31 cellular contexts compared by ENCODE assay signal in genomic region chr6:105911106-105911629, GRCh38.
DNase-seq lines count a peak whose midpoint lies in the region; ATAC-seq, FAIRE-seq and TF ChIP-seq lines count a peak whose summit lies in the region.
"Had no signal": no experiment of that assay in that cellular context is flagged by ENCODE, and none has a peak within 500 bp of the region (broad histone marks: within the 10 kb centered on the region; RNA-seq: fewer than 3 reads in every experiment).

No MANE protein-coding gene starts in this region.

- no peaks in the 10 kb centered on the region for H3K79me2 ChIP-seq in GM23338 (replicated peaks; ENCODE audit: insufficient read depth)

- no peak overlapping the region for H3K4me3 Mint-ChIP-seq in GM23338
- H3K4me3 Mint-ChIP-seq: activated CD4-positive, alpha-beta T cell treated with anti-CD3 and anti-CD28 coated beads for 36 hours; activated CD8-positive, alpha-beta T cell treated with anti-CD3 and anti-CD28 coated beads, Interleukin-2, amount 10 ng/mL, durations not matched to agents 7 days and 5 days; activated naive CD4-positive, alpha-beta T cell treated with anti-CD3 and anti-CD28 coated beads, Interleukin-2, amount 50 U/mL, for 24 hours; HFFc6; memory B cell; nephron; stimulated activated effector memory CD8-positive, alpha-beta T cell treated with anti-CD3 and anti-CD28 coated beads, Interleukin-12 subunit alpha, Interleukin-12 subunit beta, amount 100 ng/mL, for 72 hours; T-helper 2 cell treated with Interferon-gamma antibody and Interleukin-4, amounts not matched to agents 5 μg/mL and 100 μg/mL, for 36 hours had no signal

- no peak for FAIRE-seq in pancreas (lab: Jason Lieb, UNC)
- FAIRE-seq: colon, H1, HTR-8/SVneo, K562 had no signal

- peak overlapping the region; percentile 28; the same call in 1 of the 2 replicates for H2AFZ ChIP-seq in GM23338

- no peak overlapping the region for H3K27ac Mint-ChIP-seq in GM23338
- H3K27ac Mint-ChIP-seq in activated naive CD4-positive, alpha-beta T cell treated with anti-CD3 and anti-CD28 coated beads, Interleukin-2, amount 50 U/mL, for 72 hours = no peak overlapping the region
- H3K27ac Mint-ChIP-seq: activated CD4-positive, alpha-beta T cell treated with anti-CD3 and anti-CD28 coated beads for 36 hours; activated CD8-positive, alpha-beta T cell treated with anti-CD3 and anti-CD28 coated beads, Interleukin-2, amount 10 ng/mL, durations not matched to agents 7 days and 5 days; activated naive CD4-positive, alpha-beta T cell treated with anti-CD3 and anti-CD28 coated beads, Interleukin-2, amount 50 U/mL, for 24 hours; activated T-helper 2 cell treated with anti-CD3 and anti-CD28 coated beads, Interferon-gamma antibody, Interleukin-2, Interleukin-4, amounts not matched to agents 10 μg/mL and 5 μg/mL and 100 μg/mL, durations not matched to agents 14 hours and 24 hours and 36 hours; HFFc6; memory B cell; nephron; stimulated activated effector memory CD8-positive, alpha-beta T cell treated with anti-CD3 and anti-CD28 coated beads, Interleukin-12 subunit alpha, Interleukin-12 subunit beta, amount 100 ng/mL, for 72 hours; T-helper 2 cell treated with Interferon-gamma antibody and Interleukin-4, amounts not matched to agents 5 μg/mL and 100 μg/mL, for 36 hours had no signal

- no peak for ATAC-seq in GM23338
- peak in 3 of 4 donors; percentile 40 to 81 (median 44) for ATAC-seq in pancreas
- no peak for ATAC-seq in activated naive CD4-positive, alpha-beta T cell treated with anti-CD3 and anti-CD28 coated beads, Interleukin-2, amount 50 U/mL, for 72 hours
- ATAC-seq: activated CD4-positive, alpha-beta T cell treated with anti-CD3 and anti-CD28 coated beads for 36 hours; activated CD8-positive, alpha-beta T cell treated with anti-CD3 and anti-CD28 coated beads, Interleukin-2, amount 10 ng/mL, durations not matched to agents 7 days and 5 days; gastroesophageal sphincter; K562; stimulated activated effector memory CD8-positive, alpha-beta T cell treated with anti-CD3 and anti-CD28 coated beads, Interleukin-12 subunit alpha, Interleukin-12 subunit beta, amount 100 ng/mL, for 72 hours had no signal

- no peaks in the 10 kb centered on the region for H4K20me1 ChIP-seq in GM23338 (replicated peaks; ENCODE audit: insufficient read depth)
- H4K20me1 ChIP-seq: BLaER1 treated with 17β-estradiol and CSF1 and Interleukin-3, amounts not matched to agents 10 nM and 100 nM had no signal

- no peaks in the 10 kb centered on the region for H3K36me3 Mint-ChIP-seq in GM23338 (ENCODE audit: low read depth)
- peaks cover 0 to 4% of the 10 kb centered on the region in 2 donors for H3K36me3 Mint-ChIP-seq in activated naive CD4-positive, alpha-beta T cell treated with anti-CD3 and anti-CD28 coated beads, Interleukin-2, amount 50 U/mL, for 72 hours
- H3K36me3 Mint-ChIP-seq: activated naive CD4-positive, alpha-beta T cell treated with anti-CD3 and anti-CD28 coated beads, Interleukin-2, amount 50 U/mL, for 24 hours; memory B cell; stimulated activated effector memory CD8-positive, alpha-beta T cell treated with anti-CD3 and anti-CD28 coated beads, Interleukin-12 subunit alpha, Interleukin-12 subunit beta, amount 100 ng/mL, for 72 hours had no signal

- H3K4me1 ChIP-seq in GM23338 (ENCODE audit: insufficient read depth) (no peaks in the 10 kb centered on the region), pancreas (peaks cover 0 to 4% (median 3%) of the 10 kb centered on the region in 3 donors)
- H3K4me1 ChIP-seq: breast epithelium, upper lobe of left lung had no signal

- H3K27me3 ChIP-seq in GM23338 (ENCODE audit: insufficient read depth) (no peaks in the 10 kb centered on the region), pancreas (peaks cover 0 to 4% (median 0%) of the 10 kb centered on the region in 4 donors)
- H3K27me3 ChIP-seq: BLaER1 treated with 17β-estradiol and CSF1 and Interleukin-3, amounts not matched to agents 10 nM and 100 nM; breast epithelium; gastroesophageal sphincter; upper lobe of left lung had no signal

- intact Hi-C loops in pancreas (cut with DNase I) = no loop called here

- WGBS in pancreas, 2 donors = 42 to 44% methylated on average over 4 of the region's 4 CpGs

- no peaks in the 10 kb centered on the region for H3K9me3 ChIP-seq in pancreas
- H3K9me3 ChIP-seq: breast epithelium, gastroesophageal sphincter, upper lobe of left lung had no signal

- no peaks in the 10 kb centered on the region for H3K9me3 Mint-ChIP-seq in GM23338
- H3K9me3 Mint-ChIP-seq in activated naive CD4-positive, alpha-beta T cell treated with anti-CD3 and anti-CD28 coated beads, Interleukin-2, amount 50 U/mL, for 72 hours = peaks cover 4 to 7% of the 10 kb centered on the region in 2 donors
- H3K9me3 Mint-ChIP-seq: activated naive CD4-positive, alpha-beta T cell treated with anti-CD3 and anti-CD28 coated beads, Interleukin-2, amount 50 U/mL, for 24 hours; HFFc6; memory B cell; stimulated activated effector memory CD8-positive, alpha-beta T cell treated with anti-CD3 and anti-CD28 coated beads, Interleukin-12 subunit alpha, Interleukin-12 subunit beta, amount 100 ng/mL, for 72 hours had no signal

- H3K4me1 Mint-ChIP-seq in GM23338 = no peaks in the 10 kb centered on the region; the same call in 2 of the 3 replicates
- H3K4me1 Mint-ChIP-seq: activated CD4-positive, alpha-beta T cell treated with anti-CD3 and anti-CD28 coated beads for 36 hours; activated naive CD4-positive, alpha-beta T cell treated with anti-CD3 and anti-CD28 coated beads, Interleukin-2, amount 50 U/mL, for 24 hours; nephron had no signal

- H3K27ac ChIP-seq in GM23338 (ENCODE audit: low read depth) (no peak overlapping the region), pancreas (no peak overlapping the region)
- H3K27ac ChIP-seq: breast epithelium, gastroesophageal sphincter, upper lobe of left lung had no signal

- H3K36me3 ChIP-seq in GM23338 (ENCODE audit: insufficient read depth) = no peaks in the 10 kb centered on the region
- no peaks in the 10 kb centered on the region for H3K36me3 ChIP-seq in pancreas
- H3K36me3 ChIP-seq: BLaER1 treated with 17β-estradiol and CSF1 and Interleukin-3, amounts not matched to agents 10 nM and 100 nM; breast epithelium; gastroesophageal sphincter; upper lobe of left lung had no signal

- H3K4me2 ChIP-seq in GM23338 = no peak overlapping the region

- no peak for TF ChIP-seq CTCF in GM23338 (conservative IDR thresholded peaks at IDR 0.05; ENCODE audit: low read depth in 2 of 2)
- no peak for TF ChIP-seq CTCF in pancreas (IDR thresholded peaks at IDR 0.05)

- DNase-seq in GM23338 (ENCODE audit: low spot score) (no peak), MV-4-11 (lab: John Stamatoyannopoulos, UW) (peak; percentile 35), astrocyte of the hippocampus (ENCODE audit: low read depth, low spot score) (peak; percentile 45), pancreas (no peak), NCI-H2196 (lab: John Stamatoyannopoulos, UW; ENCODE audit: unreplicated experiment) (no peak)
- no peak for DNase-seq in activated CD4-positive, alpha-beta T cell treated with anti-CD3 and anti-CD28 coated beads for 48 hours
- no peak for DNase-seq in activated naive CD4-positive, alpha-beta T cell treated with anti-CD3 and anti-CD28 coated beads, Interleukin-2, amount 50 U/mL, for 72 hours (ENCODE audit: low spot score in 2 of 2)
- DNase-seq: activated CD4-positive, alpha-beta T cell treated with anti-CD3 and anti-CD28 coated beads for 36 hours; activated CD8-positive, alpha-beta T cell treated with anti-CD3 and anti-CD28 coated beads, Interleukin-2, amount 10 ng/mL, durations not matched to agents 7 days and 5 days; amygdala; effector CD4-positive, alpha-beta T cell; HFFc6; hippocampal formation; NCI-H1436; NCI-H82; SIG-M5; stimulated activated CD4-positive, alpha-beta T cell treated with anti-CD3 and anti-CD28 coated beads, Interleukin-15, amount 100 ng/mL, for 24 hours; upper lobe of left lung had no signal

- no peaks in the 10 kb centered on the region for H3F3A ChIP-seq in GM23338 (replicated peaks; ENCODE audit: low read depth)

- no peaks in the 10 kb centered on the region; the same call in 1 of the 2 replicates for H3K9me2 ChIP-seq in GM23338 (ENCODE audit: insufficient read depth)

- H3K4me3 ChIP-seq in GM23338 = no peak overlapping the region
- no peak overlapping the region for H3K4me3 ChIP-seq in pancreas
- H3K4me3 ChIP-seq: BLaER1 treated with 17β-estradiol and CSF1 and Interleukin-3, amounts not matched to agents 10 nM and 100 nM; breast epithelium; gastroesophageal sphincter; K562; upper lobe of left lung had no signal

- H3K27me3 Mint-ChIP-seq in GM23338 (ENCODE audit: insufficient read depth, low read depth, poor library complexity) = no peaks in the 10 kb centered on the region
- H3K27me3 Mint-ChIP-seq: activated CD4-positive, alpha-beta T cell treated with anti-CD3 and anti-CD28 coated beads for 36 hours; activated naive CD4-positive, alpha-beta T cell treated with anti-CD3 and anti-CD28 coated beads, Interleukin-2, amount 50 U/mL, for 24 hours had no signal

TF ChIP-seq in GM23338, 12 proteins besides CTCF, POLR2A, EP300 and RAD21 (continues in another document):
- TF ChIP-seq ZNF114 (CRISPR knock-in tag; IDR thresholded peaks at IDR 0.05) (no peak), ETS1 (IDR thresholded peaks at IDR 0.05) (no peak), NANOG (IDR thresholded peaks at IDR 0.05; ENCODE audit: borderline replicate concordance) (no peak)

Comparison
In these comparisons a context has a peak if more than half of its experiments do, and no peak if none do; other contexts are left out.
1. ATAC-seq: peak in pancreas (3 of 4); none in GM23338 (single experiment) and activated naive CD4-positive, alpha-beta T cell treated with anti-CD3 and anti-CD28 coated beads, Interleukin-2, amount 50 U/mL, for 72 hours (0 of 2).
2. DNase-seq: peak in MV-4-11 (single experiment) and astrocyte of the hippocampus (single experiment); none in GM23338 (single experiment), pancreas (0 of 6), activated CD4-positive, alpha-beta T cell treated with anti-CD3 and anti-CD28 coated beads for 48 hours (single experiment), NCI-H2196 (single experiment) and activated naive CD4-positive, alpha-beta T cell treated with anti-CD3 and anti-CD28 coated beads, Interleukin-2, amount 50 U/mL, for 72 hours (0 of 2).